ENCODE assay signal across 1 cellular context in genomic region chr2:241565413-241565812, GRCh38.
TF ChIP-seq lines count a peak whose summit lies in the region.

No MANE protein-coding gene starts in this region.

TF ChIP-seq in H1, 55 proteins besides CTCF, POLR2A, EP300 and RAD21:
- TF ChIP-seq TAF1 (IDR thresholded peaks at IDR 0.05; ENCODE audit: low read depth, low read length): no peak
